ENCODE assay signal across 19 cellular contexts in genomic region chr3:181723568-181724431, GRCh38. TPM values are rescaled to one million over a fixed set of nuclear protein-coding genes. Genes with fewer than 3 reads are reported as not detected.
DNase-seq lines count a peak whose midpoint lies in the region; ATAC-seq, FAIRE-seq and TF ChIP-seq lines count a peak whose summit lies in the region.
"Had no signal": no experiment of that assay in that cellular context is flagged by ENCODE, and none has a peak within 500 bp of the region (broad histone marks: within the 10 kb centered on the region; RNA-seq: fewer than 3 reads in every experiment).

No MANE protein-coding gene starts in this region.

- H4K5ac ChIP-seq in H1 (ENCODE audit: insufficient read length, low read depth, low read length): peak overlapping the region; percentile 18

- peak; percentile 73 for FAIRE-seq in H1 (lab: Jason Lieb, UNC)
- FAIRE-seq: GM12892 had no signal

- DNase-seq in T-helper 2 cell treated with Interferon-gamma antibody and Interleukin-4, amounts not matched to agents 5 μg/mL and 100 μg/mL, for 36 hours (ENCODE audit: low spot score): no peak
- DNase-seq in T-helper 2 cell: no peak
- DNase-seq in activated B cell treated with CpG ODN at 0.5 μM for 24 hours: no peak
- peak in 1 of 2 experiments; percentile 62 for DNase-seq in H1 (ENCODE audit: low read depth in 1 of 2, low spot score in 2 of 2)
- DNase-seq in neuronal stem cell (ENCODE audit: low spot score): no peak
- DNase-seq in amniotic stem cell (lab: John Stamatoyannopoulos, UW): no peak
- DNase-seq: 8988T; activated CD4-positive, alpha-beta T cell treated with anti-CD3 and anti-CD28 coated beads, Interleukin-2, amount 50 U/mL, for 4 hours; NCI-H1105 treated with DMSO at 0.1 percent for 48 hours; SHP77; T-helper 9 cell; testis had no signal

- no peak overlapping the region for H3K27ac ChIP-seq in H1 (ENCODE audit: low read depth, low read length)
- peak overlapping the region; percentile 94 for H3K27ac ChIP-seq in neuronal stem cell (replicated peaks; ENCODE audit: low read length)
- H3K27ac ChIP-seq: C4-2B, esophagus muscularis mucosa, KMS-11, testis had no signal

- intact Hi-C loops in activated B cell treated with CpG ODN at 0.5 μM for 24 hours (cut with micrococcal nuclease): no loop called here

- POLR2A ChIA-PET in activated B cell treated with CpG ODN at 0.5 μM for 24 hours (lab: Charles Lee): no interaction called here
- POLR2A ChIA-PET in H1 (lab: Charles Lee; ENCODE audit: partially characterized antibody): interaction anchor here (0.9 to 2.1 kb wide), 4 partner anchors 8 to 166 kb away, joined by 3 to 14 read pairs (median 5); partner anchors contain the start of gene SOX2

- H3K14ac ChIP-seq in H1 (ENCODE audit: insufficient read length) (no peak overlapping the region), neuronal stem cell (ENCODE audit: low read length) (no peak overlapping the region)

- H3K18ac ChIP-seq in H1 (ENCODE audit: extremely low read depth, low read length) (peak overlapping the region; percentile 55), neuronal stem cell (ENCODE audit: low read length) (peak overlapping the region; percentile 73)

- TF ChIP-seq EP300 in H1 (IDR thresholded peaks at IDR 0.05; ENCODE audit: borderline replicate concordance in 1 of 2, low read depth in 2 of 2, low read length in 2 of 2): no peak

- H3K79me1 ChIP-seq in H1 (ENCODE audit: low read depth, low read length): no peaks in the 10 kb centered on the region; the same call in 1 of the 2 replicates
- peaks cover 5% of the 10 kb centered on the region for H3K79me1 ChIP-seq in neuronal stem cell (ENCODE audit: low read depth, low read length)

- 18% methylated on average over 44 of the region's 44 CpGs; no CpG with 5 or more reads in 1 of the 2 experiments for WGBS in H1 (ENCODE audit: extremely low coverage in 1 of 2, insufficient coverage in 1 of 2, insufficient read length in 1 of 2, insufficient replicate concordance in 2 of 2, low coverage in 1 of 2, low lambda C conversion rate in 2 of 2, missing lambda C conversion rate in 1 of 2), 2 experiments
- WGBS in neuronal stem cell (ENCODE audit: extremely low coverage in 2 of 2, insufficient read length in 2 of 2, insufficient replicate concordance in 1 of 2), 2 donors: no CpG with 5 or more reads among the region's 44 CpGs

- TF ChIP-seq RAD21 in H1 (IDR thresholded peaks at IDR 0.05 in 1 of 2, conservative IDR thresholded peaks at IDR 0.05 in 1 of 2; ENCODE audit: low read depth in 2 of 2, low read length in 2 of 2): peak; percentile 17 to 19; a peak in 1 of 4 replicates

- H3K4me1 ChIP-seq in H1 (replicated peaks in 1 of 4; ENCODE audit: control insufficient read depth in 3 of 4, insufficient read depth in 4 of 4, low read length in 3 of 4) (peaks cover 14 to 44% (median 33%) of the 10 kb centered on the region in 4 experiments), neuronal stem cell (ENCODE audit: control insufficient read depth in 2 of 2, insufficient read depth in 1 of 2, low read depth in 1 of 2, low read length in 2 of 2) (peaks cover 31 to 84% of the 10 kb centered on the region in 2 donors)

- no peak overlapping the region for H2AFZ ChIP-seq in H1 (ENCODE audit: low read length)
- no peak overlapping the region for H2AFZ ChIP-seq in neuronal stem cell (ENCODE audit: low read length)

- H3K9me3 Mint-ChIP-seq in T-helper 2 cell treated with Interferon-gamma antibody and Interleukin-4, amounts not matched to agents 5 μg/mL and 100 μg/mL, for 36 hours: peaks cover 7% of the 10 kb centered on the region
- peaks cover 3% of the 10 kb centered on the region for H3K9me3 Mint-ChIP-seq in activated B cell treated with CpG ODN at 0.5 μM for 24 hours

- no peak for TF ChIP-seq CTCF in activated B cell treated with CpG ODN at 0.5 μM for 24 hours (IDR thresholded peaks at IDR 0.05)
- peak in 2 of 3 experiments; percentile 9 to 16; a peak in 1 of 4 replicates for TF ChIP-seq CTCF in H1 (IDR thresholded peaks at IDR 0.05; ENCODE audit: control extremely low read depth in 1 of 3, insufficient read depth in 1 of 3, low read depth in 1 of 3, low read length in 3 of 3)

- H2AK5ac ChIP-seq in H1 (ENCODE audit: low read depth, low read length) (peak overlapping the region; percentile 79; the same call in 1 of the 2 replicates), neuronal stem cell (ENCODE audit: low read depth, low read length) (peak overlapping the region; percentile 20)

- H3K27me3 Mint-ChIP-seq in T-helper 2 cell treated with Interferon-gamma antibody and Interleukin-4, amounts not matched to agents 5 μg/mL and 100 μg/mL, for 36 hours (ENCODE audit: low read depth): peaks cover 94% of the 10 kb centered on the region
- peaks cover 84% of the 10 kb centered on the region for H3K27me3 Mint-ChIP-seq in activated B cell treated with CpG ODN at 0.5 μM for 24 hours

- CTCF ChIA-PET in activated B cell treated with CpG ODN at 0.5 μM for 24 hours (lab: Charles Lee): no interaction called here
- CTCF ChIA-PET in H1 (lab: Charles Lee; ENCODE audit: partially characterized antibody): interaction anchor here (0.5 to 1.2 kb wide), 4 partner anchors 22 to 920 kb away, joined by 3 to 4 read pairs (median 4); no protein-coding TSS in a partner anchor

- no peak overlapping the region for H3K4ac ChIP-seq in H1 (replicated peaks; ENCODE audit: insufficient read length, low read depth, low read length)
- no peak overlapping the region for H3K4ac ChIP-seq in neuronal stem cell (ENCODE audit: low read length)

- H3K23ac ChIP-seq in H1 (ENCODE audit: insufficient read length) (no peak overlapping the region), neuronal stem cell (ENCODE audit: low read depth, low read length, poor library complexity) (no peak overlapping the region)

- H4K8ac ChIP-seq in H1 (ENCODE audit: extremely low read depth, insufficient read depth, low read length) (no peak overlapping the region), neuronal stem cell (ENCODE audit: low read depth, low read length) (peak overlapping the region; percentile 88)

- peaks cover 6 to 25% (median 16%) of the 10 kb centered on the region in 4 experiments; a peak in 6 of 7 replicates for H3K27me3 ChIP-seq in H1 (replicated peaks in 1 of 4; ENCODE audit: control insufficient read depth in 3 of 4, extremely low read depth in 1 of 4, insufficient read depth in 3 of 4, low read length in 3 of 4)
- H3K27me3 ChIP-seq in neuronal stem cell (ENCODE audit: control insufficient read depth in 3 of 3, insufficient read depth in 3 of 3, low read depth in 1 of 3, low read length in 3 of 3): no peaks in the 10 kb centered on the region
- H3K27me3 ChIP-seq: testis had no signal

- H3K27ac Mint-ChIP-seq in T-helper 2 cell treated with Interferon-gamma antibody and Interleukin-4, amounts not matched to agents 5 μg/mL and 100 μg/mL, for 36 hours: peak overlapping the region; percentile 58
- peak overlapping the region; percentile 46 for H3K27ac Mint-ChIP-seq in activated B cell treated with CpG ODN at 0.5 μM for 24 hours

- H3K9ac ChIP-seq in H1 (replicated peaks in 1 of 4; ENCODE audit: extremely low read depth in 1 of 4, low read depth in 3 of 4, low read length in 3 of 4): no peak overlapping the region
- no peak overlapping the region for H3K9ac ChIP-seq in neuronal stem cell (ENCODE audit: low read depth, low read length, poor library complexity)
- H3K9ac ChIP-seq: KMS-11 had no signal

- H2BK15ac ChIP-seq in H1 (ENCODE audit: low read length) (peak overlapping the region; percentile 82; the same call in 1 of the 2 replicates), neuronal stem cell (ENCODE audit: low read length) (no peak overlapping the region)

- H3K4me2 ChIP-seq in H1 (ENCODE audit: insufficient read depth in 1 of 2, low read depth in 2 of 2, low read length in 2 of 2): peak overlapping the region; percentile 94 to 100
- H3K4me2 ChIP-seq in neuronal stem cell (ENCODE audit: insufficient read depth, low read length, poor library complexity, severe bottlenecking): no peak overlapping the region
- H3K4me2 ChIP-seq: KMS-11 had no signal

- H3K4me3 Mint-ChIP-seq in T-helper 2 cell treated with Interferon-gamma antibody and Interleukin-4, amounts not matched to agents 5 μg/mL and 100 μg/mL, for 36 hours: peak overlapping the region; percentile 19
- H3K4me3 Mint-ChIP-seq in activated B cell treated with CpG ODN at 0.5 μM for 24 hours: no peak overlapping the region

- peak overlapping the region; percentile 62 for H4K91ac ChIP-seq in H1 (replicated peaks; ENCODE audit: insufficient read length, low read length)
- no peak overlapping the region for H4K91ac ChIP-seq in neuronal stem cell (ENCODE audit: low read depth, low read length, poor library complexity)

- H4K20me1 ChIP-seq in H1 (replicated peaks in 1 of 2; ENCODE audit: control insufficient read depth in 1 of 2, insufficient read depth in 2 of 2, low read length in 2 of 2): no peaks in the 10 kb centered on the region

- no peak overlapping the region for H2BK5ac ChIP-seq in H1 (ENCODE audit: low read depth, low read length)
- H2BK5ac ChIP-seq in neuronal stem cell (ENCODE audit: low read length): no peak overlapping the region

- H3K36me3 Mint-ChIP-seq in T-helper 2 cell treated with Interferon-gamma antibody and Interleukin-4, amounts not matched to agents 5 μg/mL and 100 μg/mL, for 36 hours (ENCODE audit: low read depth): peaks cover 8% of the 10 kb centered on the region
- no peaks in the 10 kb centered on the region for H3K36me3 Mint-ChIP-seq in activated B cell treated with CpG ODN at 0.5 μM for 24 hours (ENCODE audit: low read depth)

- no peaks in the 10 kb centered on the region for H3K9me3 ChIP-seq in H1 (ENCODE audit: insufficient read depth in 2 of 2, low read depth in 1 of 2, low read length in 1 of 2)
- H3K9me3 ChIP-seq in neuronal stem cell (replicated peaks in 1 of 2; ENCODE audit: control insufficient read depth in 2 of 2, insufficient read depth in 1 of 2, low read depth in 1 of 2, low read length in 2 of 2): peaks cover 0 to 4% of the 10 kb centered on the region in 2 donors
- H3K9me3 ChIP-seq: testis had no signal

- H3K4me3 ChIP-seq in H1 (ENCODE audit: extremely low read depth in 1 of 4, insufficient read depth in 2 of 4, low read depth in 3 of 4, low read length in 4 of 4) (peak overlapping the region; percentile 19 to 73 (median 24); a peak in 5 of 8 replicates), neuronal stem cell (ENCODE audit: low read length in 2 of 2) (no peak overlapping the region)
- H3K4me3 ChIP-seq: esophagus muscularis mucosa, testis had no signal

- ATAC-seq in activated B cell treated with CpG ODN at 0.5 μM for 24 hours (ENCODE audit: low read depth) (no peak), GM18511 (IDR thresholded peaks at IDR 0.05; ENCODE audit: unreplicated experiment) (no peak), GM19035 (IDR thresholded peaks at IDR 0.05; ENCODE audit: unreplicated experiment) (no peak)
- ATAC-seq: left lobe of liver had no signal

- H2BK20ac ChIP-seq in H1 (ENCODE audit: low read length): peak overlapping the region; percentile 77

- no peak overlapping the region for H3K56ac ChIP-seq in H1 (replicated peaks; ENCODE audit: insufficient read length, low read depth, low read length)

- peaks cover 6% of the 10 kb centered on the region for H3K4me1 Mint-ChIP-seq in T-helper 2 cell treated with Interferon-gamma antibody and Interleukin-4, amounts not matched to agents 5 μg/mL and 100 μg/mL, for 36 hours (ENCODE audit: low read depth)
- peaks cover 17% of the 10 kb centered on the region for H3K4me1 Mint-ChIP-seq in activated B cell treated with CpG ODN at 0.5 μM for 24 hours

- no peak overlapping the region; the same call in 1 of the 2 replicates for H2BK12ac ChIP-seq in H1 (ENCODE audit: low read depth, low read length)
- no peak overlapping the region for H2BK12ac ChIP-seq in neuronal stem cell (ENCODE audit: low read length)

- H3K23me2 ChIP-seq in H1 (ENCODE audit: low read depth, low read length): peaks cover 22% of the 10 kb centered on the region

- H2BK120ac ChIP-seq in H1 (replicated peaks; ENCODE audit: low read depth, low read length) (no peak overlapping the region), neuronal stem cell (ENCODE audit: low read depth, low read length) (no peak overlapping the region)

- TF ChIP-seq POLR2A in H1 (IDR thresholded peaks at IDR 0.05; ENCODE audit: control extremely low read depth in 1 of 2, low read depth in 2 of 2, low read length in 2 of 2): no peak; a peak in 1 of 3 replicates

- H3K79me2 ChIP-seq in H1 (ENCODE audit: control insufficient read depth in 1 of 2, insufficient read depth in 2 of 2, low read length in 2 of 2): peaks cover 0 to 33% of the 10 kb centered on the region in 2 experiments; a peak in 3 of 4 replicates

- peaks cover 0 to 17% (median 2%) of the 10 kb centered on the region in 4 experiments; a peak in 2 of 8 replicates for H3K36me3 ChIP-seq in H1 (ENCODE audit: control insufficient read depth in 2 of 4, insufficient read depth in 4 of 4, low read length in 3 of 4)
- peaks cover 4 to 50% of the 10 kb centered on the region in 2 donors for H3K36me3 ChIP-seq in neuronal stem cell (replicated peaks in 1 of 2; ENCODE audit: control insufficient read depth in 2 of 2, insufficient read depth in 2 of 2, low read length in 2 of 2)
- H3K36me3 ChIP-seq: esophagus muscularis mucosa had no signal

RNA-seq across cellular contexts. Expression of gene SOX2, which starts 12.1 kb away (rescaled TPM):
- not detected in 2 replicates for total RNA-seq in activated B cell treated with CpG ODN at 0.5 μM for 24 hours
- total RNA-seq in H1 (2021; fragmentation: NEBNext Ultra II Directional; extraction: Animal tissue kit (Norgen Biotek cat#: 25700)): 247 and 260 TPM in 2 replicates
- 149 and 170 TPM in 2 replicates for polyA plus RNA-seq in H1 (2011; rRNA removed)
- polyA plus RNA-seq in H1 (2011; cell fraction: cytosol; rRNA removed): 181 TPM
- polyA plus RNA-seq in H1 (2011; cell fraction: nucleus; rRNA removed): 120 TPM
- polyA plus RNA-seq in H1 (2012, experiment 1 of 2): 130 to 186 TPM (median 157 TPM) in 4 replicates
- polyA plus RNA-seq in H1 (2012, experiment 2 of 2): 64.0 TPM
- 171 TPM for polyA plus RNA-seq in H1 (2013, experiment 1 of 2)
- polyA plus RNA-seq in H1 (2013, experiment 2 of 2): 169 TPM
- 34.6 and 35.5 TPM in 2 replicates for polyA minus RNA-seq in H1 (2011; rRNA and poly(A)+ RNA removed)
- polyA minus RNA-seq in H1 (2011; cell fraction: cytosol; rRNA and poly(A)+ RNA removed): 101 TPM
- polyA minus RNA-seq in H1 (2011; cell fraction: nucleus; rRNA and poly(A)+ RNA removed): 83.5 TPM
- polyA plus RNA-seq in neuronal stem cell (2013, experiment 1 of 2): 589 TPM
- polyA plus RNA-seq in neuronal stem cell (2013, experiment 2 of 2): 620 TPM

Comparison
In these comparisons a context has a peak if more than half of its experiments do, and no peak if none do; other contexts are left out.
1. H3K4me3 ChIP-seq: peak in H1 (4 of 4); none in neuronal stem cell (0 of 2).
2. RNA of gene SOX2, which starts 12.1 kb away (total RNA-seq): 247 to 260 TPM in H1; not detected in activated B cell treated with CpG ODN at 0.5 μM for 24 hours; every median in the first group is over 100 times any median in the second.